Comparison of ENCODE assay signal across 9 cellular contexts in genomic region chr11:1749787-1750351, GRCh38. TPM values are rescaled to one million over a fixed set of nuclear protein-coding genes. Genes with fewer than 3 reads are reported as not detected.
DNase-seq lines count a peak whose midpoint lies in the region; ATAC-seq and TF ChIP-seq lines count a peak whose summit lies in the region.
"Had no signal": no experiment of that assay in that cellular context is flagged by ENCODE, and none has a peak within 500 bp of the region (broad histone marks: within the 10 kb centered on the region; RNA-seq: fewer than 3 reads in every experiment).

No MANE protein-coding gene starts in this region.

- no peak for TF ChIP-seq CTCF in spleen (IDR thresholded peaks at IDR 0.05 in 8 of 11, conservative IDR thresholded peaks at IDR 0.05 in 3 of 11)

- H3K36me3 Mint-ChIP-seq in activated T-helper 17 cell treated with anti-CD3 and anti-CD28 coated beads, Interleukin-2, amount 50 U/mL, for 72 hours (ENCODE audit: low read depth) = peaks cover 16% of the 10 kb centered on the region

- DNase-seq in NCI-H1417 (lab: John Stamatoyannopoulos, UW) = peak in 2 of 3 experiments; percentile 28 to 44
- DNase-seq in NCI-H1417 treated with DMSO at 0.1 percent for 48 hours (lab: John Stamatoyannopoulos, UW) = no peak
- DNase-seq in foreskin melanocyte = peak; percentile 61
- DNase-seq in spleen = peak; percentile 73
- DNase-seq: cerebellar nuclear complex had no signal

- H3K27ac Mint-ChIP-seq in activated T-helper 17 cell treated with anti-CD3 and anti-CD28 coated beads, Interleukin-2, amount 50 U/mL, for 72 hours = no peak overlapping the region

- no peak for ATAC-seq in activated T-helper 17 cell treated with anti-CD3 and anti-CD28 coated beads, Interleukin-2, amount 50 U/mL, for 72 hours (replicated peaks)
- no peak for ATAC-seq in GM21576 (IDR thresholded peaks at IDR 0.05; ENCODE audit: unreplicated experiment)
- ATAC-seq in GM21825 (IDR thresholded peaks at IDR 0.05; ENCODE audit: unreplicated experiment) = no peak
- no peak for ATAC-seq in GM21529 (IDR thresholded peaks at IDR 0.05; ENCODE audit: unreplicated experiment)

- peaks cover 34 to 100% (median 87%) of the 10 kb centered on the region in 6 donors for H3K4me1 ChIP-seq in spleen

- peaks cover 5 to 58% (median 25%) of the 10 kb centered on the region in 6 donors for H3K36me3 ChIP-seq in spleen

- H3K27ac ChIP-seq in spleen = peak overlapping the region; percentile 41 to 99 (median 72)

- no peak for TF ChIP-seq POLR2A in spleen (IDR thresholded peaks at IDR 0.05)

- peaks cover 0 to 36% (median 12%) of the 10 kb centered on the region in 7 donors for H3K27me3 ChIP-seq in spleen (replicated peaks in 1 of 7)

- intact Hi-C loops in spleen (cut with DNase I; ENCODE audit: low total_unique reads) = no loop called here

- peak overlapping the region; percentile 15 for H3K4me3 Mint-ChIP-seq in activated T-helper 17 cell treated with anti-CD3 and anti-CD28 coated beads, Interleukin-2, amount 50 U/mL, for 72 hours

- WGBS in spleen, 5 donors = 55 to 77% (median 62%) methylated on average over 12 of the region's 12 CpGs

- H3K4me3 ChIP-seq in spleen = peak overlapping the region; percentile 39 to 77 (median 50)

- H3K4me1 Mint-ChIP-seq in activated T-helper 17 cell treated with anti-CD3 and anti-CD28 coated beads, Interleukin-2, amount 50 U/mL, for 72 hours = peaks cover 8% of the 10 kb centered on the region

- H3K27me3 Mint-ChIP-seq in activated T-helper 17 cell treated with anti-CD3 and anti-CD28 coated beads, Interleukin-2, amount 50 U/mL, for 72 hours = peaks cover 13% of the 10 kb centered on the region

- H3K9me3 ChIP-seq in spleen = no peaks in the 10 kb centered on the region

- H3K9me3 Mint-ChIP-seq in activated T-helper 17 cell treated with anti-CD3 and anti-CD28 coated beads, Interleukin-2, amount 50 U/mL, for 72 hours = peaks cover 4% of the 10 kb centered on the region

RNA-seq across cellular contexts. Expression of gene IFITM10, which starts 0.5 kb away (rescaled TPM):
- total RNA-seq in activated T-helper 17 cell treated with anti-CD3 and anti-CD28 coated beads, Interleukin-2, amount 50 U/mL, for 72 hours = under 1 TPM; 0.17 to 0.42 TPM
- total RNA-seq in spleen = 10 to 100 TPM in 2 of 7 donors, 1 to 10 TPM in 5; 6.7 to 41.6 (median 8.2) TPM
- polyA plus RNA-seq in spleen = 1 to 10 TPM in 2 of 3 donors, under 1 TPM in 1; 0.80 to 6.9 (median 2.4) TPM

RNA-seq across cellular contexts. Expression of gene CTSD, which starts 13.9 kb away (rescaled TPM):
- 10 to 100 TPM; 38.0 to 59.1 TPM for total RNA-seq in activated T-helper 17 cell treated with anti-CD3 and anti-CD28 coated beads, Interleukin-2, amount 50 U/mL, for 72 hours
- 1,000 to 10,000 TPM in 2 of 7 donors, 100 to 1,000 TPM in 5; 653 to 1,234 (median 749) TPM for total RNA-seq in spleen
- polyA plus RNA-seq in spleen = 1,000 to 10,000 TPM in 1 of 3 donors, 100 to 1,000 TPM in 2; 289 to 1,120 (median 418) TPM

RNA-seq across cellular contexts. Expression of gene KRTAP5-6, which starts 52.9 kb away (rescaled TPM):
- not detected for total RNA-seq in activated T-helper 17 cell treated with anti-CD3 and anti-CD28 coated beads, Interleukin-2, amount 50 U/mL, for 72 hours
- total RNA-seq in spleen = not detected
- polyA plus RNA-seq in spleen = not detected

Comparison
In these comparisons a context has a peak if more than half of its experiments do, and no peak if none do; other contexts are left out.
1. RNA of gene IFITM10, which starts 0.5 kb away (total RNA-seq): 6.7 to 41.6 TPM in spleen; 0.17 to 0.42 TPM in activated T-helper 17 cell treated with anti-CD3 and anti-CD28 coated beads, Interleukin-2, amount 50 U/mL, for 72 hours; every median in the first group is over 4 times any median in the second.
2. RNA of gene CTSD, which starts 13.9 kb away (total RNA-seq): 653 to 1,234 TPM in spleen; 38.0 to 59.1 TPM in activated T-helper 17 cell treated with anti-CD3 and anti-CD28 coated beads, Interleukin-2, amount 50 U/mL, for 72 hours; every median in the first group is over 10 times any median in the second.